In the genomic region with DNA sequence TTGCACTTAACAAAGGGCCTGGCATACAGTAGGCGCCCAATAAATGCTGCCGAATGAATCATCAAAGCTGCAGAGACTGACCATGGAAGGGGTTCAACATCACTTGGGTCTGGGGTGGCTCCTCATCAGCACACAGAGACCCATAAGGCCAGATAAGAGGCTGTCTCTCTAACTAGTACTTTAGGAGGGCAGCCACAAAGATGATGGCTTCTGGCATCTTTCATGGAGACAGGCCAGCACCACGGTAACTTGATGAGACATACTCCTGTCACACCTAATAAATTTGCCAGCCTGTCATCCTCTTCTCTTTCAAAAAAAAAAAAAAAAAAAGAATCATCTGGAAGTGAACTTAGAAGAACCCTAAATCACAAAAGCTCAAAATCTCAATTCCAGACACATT, we compare ENCODE assay signal across 1 cellular context.
TF ChIP-seq lines count a peak whose summit lies in the region.

No MANE protein-coding gene starts in this region.

TF ChIP-seq in HepG2, 621 proteins besides CTCF, POLR2A, EP300 and RAD21:
- no peak for TF ChIP-seq FOXO1 (CRISPR knock-in tag; IDR thresholded peaks at IDR 0.05)
- no peak for TF ChIP-seq MEIS2 (CRISPR knock-in tag; IDR thresholded peaks at IDR 0.05)
- TF ChIP-seq HMG20B (CRISPR knock-in tag; conservative IDR thresholded peaks at IDR 0.05), result no peak
- no peak for TF ChIP-seq PLSCR1 (CRISPR knock-in tag; IDR thresholded peaks at IDR 0.05; ENCODE audit: borderline replicate concordance)
- TF ChIP-seq ZKSCAN8 (CRISPR knock-in tag; IDR thresholded peaks at IDR 0.05; ENCODE audit: borderline replicate concordance), result peak; percentile 52; the same call in 1 of the 2 replicates
- TF ChIP-seq IKZF5 (CRISPR knock-in tag; IDR thresholded peaks at IDR 0.05), result no peak
- TF ChIP-seq FOXP1 (IDR thresholded peaks at IDR 0.05), result no peak
- TF ChIP-seq FOXP1 (CRISPR knock-in tag; IDR thresholded peaks at IDR 0.05), result no peak
TF ChIP-seq in HepG2: peak in this region for 1.
